In genomic region chr20:58417418-58417817, GRCh38 we compare ENCODE assay signal across 20 cellular contexts.
"Had no signal": no experiment of that assay in that cellular context is flagged by ENCODE, and none has a peak within 500 bp of the region (broad histone marks: within the 10 kb centered on the region; RNA-seq: fewer than 3 reads in every experiment).

No MANE protein-coding gene starts in this region.

- H3K9me3 Mint-ChIP-seq: activated B cell treated with CpG ODN at 0.5 μM for 24 hours; activated T-cell treated with anti-CD3 and anti-CD28 coated beads, Interleukin-2, amount 50 U/mL, for 24 hours had no signal

- H3K27me3 Mint-ChIP-seq: activated B cell treated with CpG ODN at 0.5 μM for 24 hours; activated naive CD8-positive, alpha-beta T cell; activated T-cell treated with anti-CD3 and anti-CD28 coated beads, Interleukin-2, amount 50 U/mL, for 24 hours had no signal

- H3K4me3 Mint-ChIP-seq: activated B cell treated with CpG ODN at 0.5 μM for 24 hours; activated CD8-positive, alpha-beta T cell treated with anti-CD3 and anti-CD28 coated beads, Interleukin-2, amount 10 ng/mL, durations not matched to agents 7 days and 5 days; activated naive CD8-positive, alpha-beta T cell; activated T-cell treated with anti-CD3 and anti-CD28 coated beads, Interleukin-2, amount 50 U/mL, for 24 hours had no signal

- H3K9me3 ChIP-seq: pancreas, right lobe of liver, stomach, vagina had no signal

- H3K36me3 ChIP-seq: vagina had no signal

- H3K27ac Mint-ChIP-seq: T-helper 2 cell treated with Interferon-gamma antibody and Interleukin-4, amounts not matched to agents 5 μg/mL and 100 μg/mL, for 36 hours had no signal

- H3K27ac ChIP-seq: hepatocyte, pancreas, right lobe of liver, vagina had no signal

- H3K4me1 ChIP-seq: vagina had no signal

- H3K4me3 ChIP-seq: hepatocyte, pancreas, right lobe of liver, smooth muscle cell, stomach, vagina had no signal

- DNase-seq: activated B cell treated with CpG ODN at 0.5 μM for 24 hours; activated CD4-positive, alpha-beta T cell treated with anti-CD3 and anti-CD28 coated beads for 4 hours; activated CD8-positive, alpha-beta T cell treated with anti-CD3 and anti-CD28 coated beads, Interleukin-2, amount 10 ng/mL, durations not matched to agents 7 days and 5 days; activated effector memory CD4-positive, alpha-beta T cell treated with anti-CD3 and anti-CD28 coated beads, Interleukin-2, amount 50 U/mL, for 16 hours; activated T-cell treated with anti-CD3 and anti-CD28 coated beads, Interleukin-2, amount 50 U/mL, for 24 hours; effector memory CD4-positive, alpha-beta T cell; mammary epithelial cell; midbrain; pancreas; right lobe of liver; stimulated activated CD4-positive, alpha-beta T cell treated with anti-CD3 and anti-CD28 coated beads, Interleukin-4, amount 100 ng/mL, for 1 hour; stomach; SW 1271; trophoblast cell had no signal

- ATAC-seq: activated CD8-positive, alpha-beta T cell treated with anti-CD3 and anti-CD28 coated beads, Interleukin-2, amount 10 ng/mL, durations not matched to agents 7 days and 5 days; left lobe of liver; pancreas had no signal
